In the genomic region with DNA sequence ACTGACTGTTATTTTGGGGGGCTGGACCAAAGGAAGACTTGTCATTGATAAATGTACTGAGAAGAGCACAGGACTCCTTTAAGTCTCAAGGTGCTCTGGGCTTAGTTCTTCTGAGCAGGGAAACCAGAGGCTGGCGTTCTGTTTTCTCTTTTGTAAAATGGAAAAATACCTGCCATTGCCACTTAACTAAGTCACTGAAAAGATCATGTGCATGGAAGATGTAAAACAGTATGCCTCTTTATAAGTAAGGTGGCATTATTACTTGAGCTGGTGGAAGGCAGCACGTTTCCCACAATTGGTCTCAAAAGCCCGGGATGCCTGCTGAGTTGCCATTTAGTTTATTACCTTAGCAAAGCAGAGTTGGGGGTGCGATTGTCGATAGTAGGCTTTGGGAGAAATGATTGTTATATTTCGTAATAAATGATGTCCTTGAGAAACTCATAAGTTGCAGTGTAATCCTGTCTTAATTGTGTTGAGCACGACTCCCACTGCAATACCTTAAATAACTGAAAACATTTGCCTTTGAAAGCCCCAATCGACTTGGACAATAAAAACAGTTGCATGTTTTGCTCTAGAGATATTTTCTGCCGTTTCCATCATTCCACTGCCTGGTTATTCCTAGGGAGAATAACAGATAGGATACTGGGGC, we compare ENCODE assay signal across 8 cellular contexts. TPM values are rescaled to one million over a fixed set of nuclear protein-coding genes. Genes with fewer than 3 reads are reported as not detected.
A peak's percentile ranks its signal among the peaks of the same experiment; 100 is the strongest.
DNase-seq lines count a peak whose midpoint lies in the region; ATAC-seq and TF ChIP-seq lines count a peak whose summit lies in the region.

No MANE protein-coding gene starts in this region.

- no peaks in the 10 kb centered on the region for H3K36me3 ChIP-seq in BJ (ENCODE audit: control insufficient read depth, insufficient read depth, low read length)

- peaks cover 37 to 73% (median 58%) of the 10 kb centered on the region in 4 donors for H3K4me1 Mint-ChIP-seq in naive thymus-derived CD8-positive, alpha-beta T cell

- H3K27me3 ChIP-seq in BJ (ENCODE audit: control insufficient read depth, insufficient read depth, low read length) = no peaks in the 10 kb centered on the region

- TF ChIP-seq CTCF in BJ (IDR thresholded peaks at IDR 0.05; ENCODE audit: insufficient read depth, low read depth, low read length) (no peak), LNCaP clone FGC (IDR thresholded peaks at IDR 0.05; ENCODE audit: control insufficient read depth, extremely low read depth, insufficient read depth) (no peak), GM13976 (IDR thresholded peaks at IDR 0.05; ENCODE audit: borderline replicate concordance, control extremely low read depth, extremely low read depth, insufficient read depth, missing control alignments) (no peak)

- ATAC-seq in naive thymus-derived CD8-positive, alpha-beta T cell = no peak

- H3K27me3 Mint-ChIP-seq in naive thymus-derived CD8-positive, alpha-beta T cell = peaks cover 0 to 2% (median 0%) of the 10 kb centered on the region in 5 donors

- peak overlapping the region; percentile 87 to 99 (median 96) for H3K4me3 Mint-ChIP-seq in naive thymus-derived CD8-positive, alpha-beta T cell

- peak overlapping the region; percentile 97 to 100 (median 99) for H3K27ac Mint-ChIP-seq in naive thymus-derived CD8-positive, alpha-beta T cell

- H3K27ac ChIP-seq in cingulate gyrus (ENCODE audit: low read depth, low read length) = peak overlapping the region; percentile 95

- no peaks in the 10 kb centered on the region for H3K9me3 Mint-ChIP-seq in naive thymus-derived CD8-positive, alpha-beta T cell

- DNase-seq in BJ (ENCODE audit: low read depth) (no peak), LNCaP clone FGC (ENCODE audit: low read depth) (no peak), AG08396 (ENCODE audit: low spot score) (no peak), GM13976 (ENCODE audit: low spot score) (no peak)
- DNase-seq in naive thymus-derived CD8-positive, alpha-beta T cell = no peak
- no peak for DNase-seq in NK-92 treated with Interleukin-12 subunit alpha and Interleukin-12 subunit beta, amount 100 ng/mL, for 24 hours (lab: John Stamatoyannopoulos, UW)
- no peak for DNase-seq in stimulated activated CD4-positive, alpha-beta T cell treated with anti-CD3 and anti-CD28 coated beads, Interleukin-2, amount 100 ng/mL, for 48 hours

- POLR2A ChIA-PET in BJ (lab: Charles Lee) = no interaction called here
- POLR2A ChIA-PET in naive thymus-derived CD8-positive, alpha-beta T cell (lab: Charles Lee) = interaction anchor here (0.8 to 1.5 kb wide), 7 partner anchors 17 to 373 kb away, joined by 3 to 8 read pairs (median 3); no protein-coding TSS in a partner anchor

- CTCF ChIA-PET in BJ (lab: Yijun Ruan, JAX) = interaction anchor here (0.6 to 2.6 kb wide), 9 partner anchors 9 to 457 kb away, joined by 3 to 5 read pairs (median 3); no protein-coding TSS in a partner anchor

- in situ Hi-C loops in GM13976 (cut with MboI; ENCODE audit: low sequenced_read_pairs, unreplicated experiment) = loop anchor here (10.0 kb wide), 1 partner anchor 75 kb away; no protein-coding TSS in a partner anchor

- H3K36me3 Mint-ChIP-seq in naive thymus-derived CD8-positive, alpha-beta T cell = peaks cover 0 to 12% (median 3%) of the 10 kb centered on the region in 3 donors

- H3K4me3 ChIP-seq in BJ (ENCODE audit: low read depth, low read length) = peak overlapping the region; percentile 92
- peak overlapping the region; percentile 49 for H3K4me3 ChIP-seq in LNCaP clone FGC (ENCODE audit: low read depth, low read length)

RNA-seq across cellular contexts. Expression of gene JARID2, which starts 3.6 kb away (rescaled TPM):
- 5.3 and 6.1 TPM in 2 replicates for polyA plus RNA-seq in BJ (2011; rRNA removed)
- polyA minus RNA-seq in BJ (2011; rRNA and poly(A)+ RNA removed) = 6.3 and 7.6 TPM in 2 replicates
- 10 to 100 TPM; 23.0 to 23.5 TPM for total RNA-seq in naive thymus-derived CD8-positive, alpha-beta T cell
- polyA plus RNA-seq in naive thymus-derived CD8-positive, alpha-beta T cell = 10 to 100 TPM in 2 of 3 donors, 1 to 10 TPM in 1; 7.6 to 11.8 (median 10.1) TPM
